In genomic region chr1:200665851-200666250, GRCh38 we compare ENCODE assay signal across 13 cellular contexts. TPM values are rescaled to one million over a fixed set of nuclear protein-coding genes. Genes with fewer than 3 reads are reported as not detected.
DNase-seq lines count a peak whose midpoint lies in the region; ATAC-seq and TF ChIP-seq lines count a peak whose summit lies in the region.
"Had no signal": no experiment of that assay in that cellular context is flagged by ENCODE, and none has a peak within 500 bp of the region (broad histone marks: within the 10 kb centered on the region; RNA-seq: fewer than 3 reads in every experiment).

No MANE protein-coding gene starts in this region.

- peaks cover 7 to 37% (median 11%) of the 10 kb centered on the region in 5 donors for H3K36me3 ChIP-seq in subcutaneous abdominal adipose tissue (ENCODE audit: control insufficient read depth in 5 of 5, insufficient read depth in 5 of 5, low read length in 5 of 5)
- peaks cover 2 to 52% of the 10 kb centered on the region in 2 donors for H3K36me3 ChIP-seq in left lung

- peak overlapping the region; percentile 33 for H3K27ac Mint-ChIP-seq in activated CD4-positive, alpha-beta T cell treated with anti-CD3 and anti-CD28 coated beads for 36 hours
- H3K27ac Mint-ChIP-seq in activated B cell treated with CpG ODN at 0.5 μM for 24 hours: peak overlapping the region; percentile 21
- H3K27ac Mint-ChIP-seq: activated CD4-positive, alpha-beta T cell treated with anti-CD3 and anti-CD28 coated beads, Interleukin-2, amount 10 ng/mL, durations not matched to agents 7 days and 5 days had no signal

- H3K4me1 ChIP-seq in subcutaneous abdominal adipose tissue (ENCODE audit: control insufficient read depth in 5 of 5, insufficient read depth in 5 of 5, low read length in 5 of 5) (peaks cover 0 to 28% (median 26%) of the 10 kb centered on the region in 5 donors), left lung (peaks cover 0 to 35% of the 10 kb centered on the region in 2 donors)

- H3K4me1 Mint-ChIP-seq in activated CD4-positive, alpha-beta T cell treated with anti-CD3 and anti-CD28 coated beads for 36 hours: peaks cover 41% of the 10 kb centered on the region
- peaks cover 39% of the 10 kb centered on the region for H3K4me1 Mint-ChIP-seq in activated B cell treated with CpG ODN at 0.5 μM for 24 hours

- POLR2A ChIA-PET in activated CD4-positive, alpha-beta T cell treated with anti-CD3 and anti-CD28 coated beads for 36 hours (lab: Charles Lee): interaction anchor here (0.6 kb wide), 1 partner anchor 139 kb away, joined by 3 read pairs; no protein-coding TSS in a partner anchor
- POLR2A ChIA-PET in activated B cell treated with CpG ODN at 0.5 μM for 24 hours (lab: Charles Lee): interaction anchor here (0.7 kb wide), 1 partner anchor 12 kb away, joined by 5 read pairs; no protein-coding TSS in a partner anchor

- H3K4me3 ChIP-seq in subcutaneous abdominal adipose tissue (ENCODE audit: low read depth in 1 of 5, low read length in 5 of 5) (no peak overlapping the region), left lung (no peak overlapping the region)
- H3K4me3 ChIP-seq: body of pancreas, mucosa of descending colon had no signal

- H3K9me3 ChIP-seq in subcutaneous abdominal adipose tissue (ENCODE audit: control insufficient read depth in 5 of 5, low read length in 5 of 5) (no peaks in the 10 kb centered on the region), left lung (no peaks in the 10 kb centered on the region)
- H3K9me3 ChIP-seq: body of pancreas, mucosa of descending colon had no signal

- H3K27ac ChIP-seq in subcutaneous abdominal adipose tissue (ENCODE audit: low read depth, low read length) (peak overlapping the region; percentile 2), left lung (peak overlapping the region in 1 of 2 donors; percentile 45)
- H3K27ac ChIP-seq: body of pancreas had no signal

- TF ChIP-seq CTCF in activated B cell treated with CpG ODN at 0.5 μM for 24 hours (IDR thresholded peaks at IDR 0.05): no peak
- TF ChIP-seq CTCF in left lung (IDR thresholded peaks at IDR 0.05): no peak

- peaks cover 33% of the 10 kb centered on the region for H3K36me3 Mint-ChIP-seq in activated CD4-positive, alpha-beta T cell treated with anti-CD3 and anti-CD28 coated beads for 36 hours (ENCODE audit: low read depth)
- peaks cover 56% of the 10 kb centered on the region for H3K36me3 Mint-ChIP-seq in activated B cell treated with CpG ODN at 0.5 μM for 24 hours (ENCODE audit: low read depth)

- no peaks in the 10 kb centered on the region for H3K27me3 ChIP-seq in subcutaneous abdominal adipose tissue (ENCODE audit: control insufficient read depth in 5 of 5, insufficient read depth in 4 of 5, low read length in 5 of 5)
- H3K27me3 ChIP-seq in left lung: no peaks in the 10 kb centered on the region
- H3K27me3 ChIP-seq: body of pancreas had no signal

- no peak for ATAC-seq in activated CD4-positive, alpha-beta T cell treated with anti-CD3 and anti-CD28 coated beads for 36 hours
- ATAC-seq in activated B cell treated with CpG ODN at 0.5 μM for 24 hours (ENCODE audit: low read depth) (no peak), left lung (no peak)
- ATAC-seq: body of pancreas, mucosa of descending colon had no signal

- CTCF ChIA-PET in activated CD4-positive, alpha-beta T cell treated with anti-CD3 and anti-CD28 coated beads for 36 hours (lab: Charles Lee): interaction anchor here (1.3 kb wide), 1 partner anchor 43 kb away, joined by 6 read pairs; no protein-coding TSS in a partner anchor
- CTCF ChIA-PET in activated B cell treated with CpG ODN at 0.5 μM for 24 hours (lab: Charles Lee): interaction anchor here (1.0 kb wide), 1 partner anchor 17 kb away, joined by 3 read pairs; no protein-coding TSS in a partner anchor

- peak overlapping the region in 2 of 5 donors; percentile 11 to 57 for H3K9ac ChIP-seq in subcutaneous abdominal adipose tissue (ENCODE audit: low read length in 5 of 5)

- no peak for DNase-seq in activated CD4-positive, alpha-beta T cell treated with anti-CD3 and anti-CD28 coated beads for 36 hours
- DNase-seq in activated CD4-positive, alpha-beta T cell treated with anti-CD3 and anti-CD28 coated beads for 48 hours: no peak
- DNase-seq in activated B cell treated with CpG ODN at 0.5 μM for 24 hours (no peak), iPS-NIHi11 (ENCODE audit: low spot score) (peak; percentile 23), ureter (ENCODE audit: low spot score) (no peak), left lung (no peak)
- no peak for DNase-seq in stimulated activated CD4-positive, alpha-beta T cell treated with anti-CD3 and anti-CD28 coated beads, Interleukin-1b, Interleukin-23, amount 100 ng/mL, for 48 hours
- DNase-seq: 8988T; activated CD4-positive, alpha-beta T cell treated with anti-CD3 and anti-CD28 coated beads, Interleukin-2, amount 10 ng/mL, durations not matched to agents 7 days and 5 days; body of pancreas; mucosa of descending colon had no signal

- H3K4me3 Mint-ChIP-seq in activated CD4-positive, alpha-beta T cell treated with anti-CD3 and anti-CD28 coated beads for 36 hours: no peak overlapping the region
- no peak overlapping the region for H3K4me3 Mint-ChIP-seq in activated B cell treated with CpG ODN at 0.5 μM for 24 hours
- H3K4me3 Mint-ChIP-seq: activated CD4-positive, alpha-beta T cell treated with anti-CD3 and anti-CD28 coated beads, Interleukin-2, amount 10 ng/mL, durations not matched to agents 7 days and 5 days; activated T-helper 1 cell treated with anti-CD3 and anti-CD28 coated beads, Interleukin-12 subunit alpha, Interleukin-12 subunit beta, Interleukin-2, Interleukin-4 antibody, amounts not matched to agents 30 ng/mL and 10 ng/mL and 1 ng/mL, durations not matched to agents 14 hours and 24 hours and 36 hours had no signal

- intact Hi-C loops in activated CD4-positive, alpha-beta T cell treated with anti-CD3 and anti-CD28 coated beads for 36 hours (cut with DNase I, micrococcal nuclease): no loop called here
- intact Hi-C loops in activated B cell treated with CpG ODN at 0.5 μM for 24 hours (cut with micrococcal nuclease): no loop called here
- intact Hi-C loops in left lung (cut with DNase I): no loop called here

- H3K9me3 Mint-ChIP-seq in activated CD4-positive, alpha-beta T cell treated with anti-CD3 and anti-CD28 coated beads for 36 hours (ENCODE audit: low read depth): no peaks in the 10 kb centered on the region
- no peaks in the 10 kb centered on the region for H3K9me3 Mint-ChIP-seq in activated B cell treated with CpG ODN at 0.5 μM for 24 hours
- H3K9me3 Mint-ChIP-seq: activated CD4-positive, alpha-beta T cell treated with anti-CD3 and anti-CD28 coated beads, Interleukin-2, amount 10 ng/mL, durations not matched to agents 7 days and 5 days; activated T-helper 1 cell treated with anti-CD3 and anti-CD28 coated beads, Interleukin-12 subunit alpha, Interleukin-12 subunit beta, Interleukin-2, Interleukin-4 antibody, amounts not matched to agents 30 ng/mL and 10 ng/mL and 1 ng/mL, durations not matched to agents 14 hours and 24 hours and 36 hours had no signal

- no peaks in the 10 kb centered on the region for H3K27me3 Mint-ChIP-seq in activated CD4-positive, alpha-beta T cell treated with anti-CD3 and anti-CD28 coated beads for 36 hours
- H3K27me3 Mint-ChIP-seq in activated B cell treated with CpG ODN at 0.5 μM for 24 hours: no peaks in the 10 kb centered on the region
- H3K27me3 Mint-ChIP-seq: activated CD4-positive, alpha-beta T cell treated with anti-CD3 and anti-CD28 coated beads, Interleukin-2, amount 10 ng/mL, durations not matched to agents 7 days and 5 days had no signal

RNA-seq across cellular contexts. Expression of gene DDX59, which starts 3.9 kb away (rescaled TPM):
- total RNA-seq in activated CD4-positive, alpha-beta T cell treated with anti-CD3 and anti-CD28 coated beads for 36 hours: 10 to 100 TPM; 17.4 to 19.4 TPM
- total RNA-seq in activated B cell treated with CpG ODN at 0.5 μM for 24 hours: 27.6 and 28.2 TPM in 2 replicates
- total RNA-seq in ureter: 30.6 TPM
- 10 to 100 TPM; 15.4 to 24.1 TPM for total RNA-seq in left lung

RNA-seq across cellular contexts. Expression of gene KIF14, which starts 45.3 kb away (rescaled TPM):
- total RNA-seq in activated CD4-positive, alpha-beta T cell treated with anti-CD3 and anti-CD28 coated beads for 36 hours: 10 to 100 TPM; 14.8 to 14.9 TPM
- total RNA-seq in activated B cell treated with CpG ODN at 0.5 μM for 24 hours (0.27 and 0.38 TPM in 2 replicates), ureter (0.26 TPM), left lung (1 to 10 TPM in 1 of 2 donors, under 1 TPM in 1; 0.71 to 2.2 TPM)
- total RNA-seq: body of pancreas had no signal

Comparison
In these comparisons a context has a peak if more than half of its experiments do, and no peak if none do; other contexts are left out.
1. RNA of gene KIF14, which starts 45.3 kb away (total RNA-seq): 14.8 to 14.9 TPM in activated CD4-positive, alpha-beta T cell treated with anti-CD3 and anti-CD28 coated beads for 36 hours; 0.71 to 2.2 TPM in left lung, 0.27 to 0.38 TPM in activated B cell treated with CpG ODN at 0.5 μM for 24 hours and 0.26 TPM in ureter (single experiment); every median in the first group is over 4 times any median in the second.